Comparison of ENCODE assay signal across 15 cellular contexts in genomic region chr10:101525848-101526247, GRCh38.
"Had no signal": no experiment of that assay in that cellular context is flagged by ENCODE, and none has a peak within 500 bp of the region (broad histone marks: within the 10 kb centered on the region; RNA-seq: fewer than 3 reads in every experiment).

No MANE protein-coding gene starts in this region.

- DNase-seq: activated CD4-positive, alpha-beta T cell treated with anti-CD3 and anti-CD28 coated beads for 1 hour; activated CD8-positive, alpha-beta memory T cell treated with anti-CD3 and anti-CD28 coated beads, Interleukin-2, amount 50 U/mL, for 48 hours; activated naive CD4-positive, alpha-beta T cell; activated T-cell treated with anti-CD3 and anti-CD28 coated beads, Interleukin-2, amount 50 U/mL, for 4 hours; adrenal gland; cerebellar nuclear complex; immature natural killer cell; ovary; small intestine; stimulated activated CD4-positive, alpha-beta T cell treated with anti-CD3 and anti-CD28 coated beads, Interleukin-15, amount 100 ng/mL, for 24 hours; stimulated activated CD4-positive, alpha-beta T cell treated with anti-CD3 and anti-CD28 coated beads, Interleukin-2, amount 100 ng/mL, for 48 hours; stimulated activated CD8-positive, alpha-beta memory T cell treated with anti-CD3 and anti-CD28 coated beads, Interleukin-4, amount 100 ng/mL, for 48 hours; stimulated activated naive B cell treated with anti-CD40 and anti-IgM and Interleukin-4, amounts not matched to agents 10 μg/mL and 1 μg/mL and 100 μg/mL, for 72 hours; T-cell; upper lobe of left lung had no signal
